Comparison of ENCODE assay signal across 11 cellular contexts in genomic region chr6:143555071-143555492, GRCh38. TPM values are rescaled to one million over a fixed set of nuclear protein-coding genes. Genes with fewer than 3 reads are reported as not detected.
A peak's percentile ranks its signal among the peaks of the same experiment; 100 is the strongest.
DNase-seq lines count a peak whose midpoint lies in the region; ATAC-seq and TF ChIP-seq lines count a peak whose summit lies in the region.
"Had no signal": no experiment of that assay in that cellular context is flagged by ENCODE, and none has a peak within 500 bp of the region (broad histone marks: within the 10 kb centered on the region; RNA-seq: fewer than 3 reads in every experiment).

No MANE protein-coding gene starts in this region.

- intact Hi-C loops in activated T-helper 2 cell treated with anti-CD3 and anti-CD28 coated beads, Interferon-gamma antibody, Interleukin-2, Interleukin-4, amounts not matched to agents 10 μg/mL and 5 μg/mL and 100 μg/mL, durations not matched to agents 14 hours and 24 hours and 36 hours (cut with micrococcal nuclease): loop anchor here (1.0 to 10.0 kb wide), 3 partner anchors 9 to 660 kb away; no protein-coding TSS in a partner anchor
- intact Hi-C loops in mucosa of descending colon (cut with DNase I, micrococcal nuclease) (no loop called here), cardiac septum (cut with DNase I) (no loop called here)

- H3K27ac Mint-ChIP-seq in activated T-helper 2 cell treated with anti-CD3 and anti-CD28 coated beads, Interferon-gamma antibody, Interleukin-2, Interleukin-4, amounts not matched to agents 10 μg/mL and 5 μg/mL and 100 μg/mL, durations not matched to agents 14 hours and 24 hours and 36 hours: peak overlapping the region; percentile 80
- H3K27ac Mint-ChIP-seq: IgD-negative memory B cell had no signal

- H3K9me3 ChIP-seq in mucosa of descending colon: no peaks in the 10 kb centered on the region

- peaks cover 29% of the 10 kb centered on the region for H3K36me3 Mint-ChIP-seq in activated T-helper 2 cell treated with anti-CD3 and anti-CD28 coated beads, Interferon-gamma antibody, Interleukin-2, Interleukin-4, amounts not matched to agents 10 μg/mL and 5 μg/mL and 100 μg/mL, durations not matched to agents 14 hours and 24 hours and 36 hours (ENCODE audit: low read depth)

- peak overlapping the region; percentile 62 for H3K4me3 Mint-ChIP-seq in activated T-helper 2 cell treated with anti-CD3 and anti-CD28 coated beads, Interferon-gamma antibody, Interleukin-2, Interleukin-4, amounts not matched to agents 10 μg/mL and 5 μg/mL and 100 μg/mL, durations not matched to agents 14 hours and 24 hours and 36 hours (ENCODE audit: low read depth)

- no peak for TF ChIP-seq CTCF in mucosa of descending colon (IDR thresholded peaks at IDR 0.05)

- no peaks in the 10 kb centered on the region for H3K36me3 ChIP-seq in mucosa of descending colon (ENCODE audit: low read depth)

- no peaks in the 10 kb centered on the region for H3K9me3 Mint-ChIP-seq in activated T-helper 2 cell treated with anti-CD3 and anti-CD28 coated beads, Interferon-gamma antibody, Interleukin-2, Interleukin-4, amounts not matched to agents 10 μg/mL and 5 μg/mL and 100 μg/mL, durations not matched to agents 14 hours and 24 hours and 36 hours
- H3K9me3 Mint-ChIP-seq: IgD-negative memory B cell had no signal

- ATAC-seq in mucosa of descending colon (peak; percentile 46), HG03469 (IDR thresholded peaks at IDR 0.05; ENCODE audit: unreplicated experiment) (no peak), HG02840 (IDR thresholded peaks at IDR 0.05; ENCODE audit: low FRiP score, unreplicated experiment) (no peak)

- H3K4me1 Mint-ChIP-seq in activated T-helper 2 cell treated with anti-CD3 and anti-CD28 coated beads, Interferon-gamma antibody, Interleukin-2, Interleukin-4, amounts not matched to agents 10 μg/mL and 5 μg/mL and 100 μg/mL, durations not matched to agents 14 hours and 24 hours and 36 hours (ENCODE audit: low read depth): peaks cover 74% of the 10 kb centered on the region

- DNase-seq in Daoy (ENCODE audit: low read depth) (peak; percentile 26), Kasumi-1 (lab: John Stamatoyannopoulos, UW) (peak; percentile 38 to 39), mucosa of descending colon (no peak), cardiac septum (ENCODE audit: low spot score) (no peak), iPS-NIHi7 (ENCODE audit: extremely low spot score) (no peak)
- DNase-seq in activated T-helper 2 cell treated with anti-CD3 and anti-CD28 coated beads, Interferon-gamma antibody, Interleukin-2, Interleukin-4, amounts not matched to agents 10 μg/mL and 5 μg/mL and 100 μg/mL, durations not matched to agents 14 hours and 24 hours and 36 hours (ENCODE audit: low spot score): no peak
- DNase-seq: cerebellar nuclear complex, foreskin fibroblast had no signal

- peaks cover 8% of the 10 kb centered on the region for H3K4me1 ChIP-seq in mucosa of descending colon (ENCODE audit: low read depth)

- H3K4me3 ChIP-seq in mucosa of descending colon: no peak overlapping the region

- no peaks in the 10 kb centered on the region for H3K27me3 Mint-ChIP-seq in activated T-helper 2 cell treated with anti-CD3 and anti-CD28 coated beads, Interferon-gamma antibody, Interleukin-2, Interleukin-4, amounts not matched to agents 10 μg/mL and 5 μg/mL and 100 μg/mL, durations not matched to agents 14 hours and 24 hours and 36 hours (ENCODE audit: low read depth)
- H3K27me3 Mint-ChIP-seq: IgD-negative memory B cell had no signal

RNA-seq across cellular contexts. Expression of gene FUCA2, which starts 43.6 kb away (rescaled TPM):
- total RNA-seq in Daoy (2014; rRNA removed; shearing (Covaris generic)): 49.3 and 50.1 TPM in 2 replicates
- total RNA-seq in activated T-helper 2 cell treated with anti-CD3 and anti-CD28 coated beads, Interferon-gamma antibody, Interleukin-2, Interleukin-4, amounts not matched to agents 10 μg/mL and 5 μg/mL and 100 μg/mL, durations not matched to agents 14 hours and 24 hours and 36 hours: 20.9 and 22.8 TPM in 2 replicates
- total RNA-seq in mucosa of descending colon: 10 to 100 TPM; 43.6 to 92.3 (median 67.7) TPM
- total RNA-seq in cardiac septum: 37.8 TPM

Comparison
In these comparisons a context has a peak if more than half of its experiments do, and no peak if none do; other contexts are left out.
1. DNase-seq: peak in Daoy (single experiment) and Kasumi-1 (2 of 2); none in activated T-helper 2 cell treated with anti-CD3 and anti-CD28 coated beads, Interferon-gamma antibody, Interleukin-2, Interleukin-4, amounts not matched to agents 10 μg/mL and 5 μg/mL and 100 μg/mL, durations not matched to agents 14 hours and 24 hours and 36 hours (single experiment), mucosa of descending colon (0 of 3), cardiac septum (single experiment) and iPS-NIHi7 (single experiment).